1 cellular context compared by ENCODE assay signal in the genomic region with DNA sequence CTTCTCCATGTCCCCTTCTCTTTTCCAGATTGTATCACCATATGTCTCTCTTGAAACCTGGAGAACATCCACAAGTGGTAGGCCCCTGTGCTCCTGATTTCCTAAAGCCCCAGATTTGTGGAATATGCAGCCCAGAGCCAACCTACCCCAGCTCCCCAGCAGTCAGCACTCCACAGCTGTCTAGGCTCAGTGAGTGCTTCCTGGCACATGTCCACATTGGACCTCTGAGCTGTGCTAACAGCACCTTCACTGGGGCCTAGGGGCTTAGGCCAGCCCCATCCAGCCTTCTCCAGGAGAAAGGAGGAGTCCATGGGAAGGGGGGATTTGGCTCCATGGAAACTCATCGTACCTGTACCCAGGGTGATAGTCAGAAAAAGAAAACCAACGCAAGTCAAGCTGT.
TF ChIP-seq lines count a peak whose summit lies in the region.

No MANE protein-coding gene starts in this region.

TF ChIP-seq in H1, 55 proteins besides CTCF, POLR2A, EP300 and RAD21 (continued from another document):
- no peak for TF ChIP-seq CTBP2 (IDR thresholded peaks at IDR 0.05; ENCODE audit: borderline replicate concordance, insufficient read depth, insufficient read length, low read length)
- TF ChIP-seq CHD2 (IDR thresholded peaks at IDR 0.05; ENCODE audit: low read length): no peak
- no peak for TF ChIP-seq BCL11A (IDR thresholded peaks at IDR 0.05; ENCODE audit: low read depth in 2 of 2, low read length in 2 of 2)
- TF ChIP-seq SP4 (IDR thresholded peaks at IDR 0.05; ENCODE audit: low read length): no peak
- no peak for TF ChIP-seq ASH2L (IDR thresholded peaks at IDR 0.05; ENCODE audit: low read length)
- TF ChIP-seq, protein P1, sequence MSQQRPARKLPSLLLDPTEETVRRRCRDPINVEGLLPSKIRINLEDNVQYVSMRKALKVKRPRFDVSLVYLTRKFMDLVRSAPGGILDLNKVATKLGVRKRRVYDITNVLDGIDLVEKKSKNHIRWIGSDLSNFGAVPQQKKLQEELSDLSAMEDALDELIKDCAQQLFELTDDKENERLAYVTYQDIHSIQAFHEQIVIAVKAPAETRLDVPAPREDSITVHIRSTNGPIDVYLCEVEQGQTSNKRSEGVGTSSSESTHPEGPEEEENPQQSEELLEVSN (IDR thresholded peaks at IDR 0.05): no peak
- TF ChIP-seq KDM4A (IDR thresholded peaks at IDR 0.05; ENCODE audit: low read depth, low read length, severe bottlenecking): no peak
- no peak for TF ChIP-seq ZNF274 (IDR thresholded peaks at IDR 0.05; ENCODE audit: borderline replicate concordance, extremely low read depth, low read length)
- TF ChIP-seq TBP (IDR thresholded peaks at IDR 0.05; ENCODE audit: low read depth, low read length): no peak
